1 cellular context compared by ENCODE assay signal in the genomic region with DNA sequence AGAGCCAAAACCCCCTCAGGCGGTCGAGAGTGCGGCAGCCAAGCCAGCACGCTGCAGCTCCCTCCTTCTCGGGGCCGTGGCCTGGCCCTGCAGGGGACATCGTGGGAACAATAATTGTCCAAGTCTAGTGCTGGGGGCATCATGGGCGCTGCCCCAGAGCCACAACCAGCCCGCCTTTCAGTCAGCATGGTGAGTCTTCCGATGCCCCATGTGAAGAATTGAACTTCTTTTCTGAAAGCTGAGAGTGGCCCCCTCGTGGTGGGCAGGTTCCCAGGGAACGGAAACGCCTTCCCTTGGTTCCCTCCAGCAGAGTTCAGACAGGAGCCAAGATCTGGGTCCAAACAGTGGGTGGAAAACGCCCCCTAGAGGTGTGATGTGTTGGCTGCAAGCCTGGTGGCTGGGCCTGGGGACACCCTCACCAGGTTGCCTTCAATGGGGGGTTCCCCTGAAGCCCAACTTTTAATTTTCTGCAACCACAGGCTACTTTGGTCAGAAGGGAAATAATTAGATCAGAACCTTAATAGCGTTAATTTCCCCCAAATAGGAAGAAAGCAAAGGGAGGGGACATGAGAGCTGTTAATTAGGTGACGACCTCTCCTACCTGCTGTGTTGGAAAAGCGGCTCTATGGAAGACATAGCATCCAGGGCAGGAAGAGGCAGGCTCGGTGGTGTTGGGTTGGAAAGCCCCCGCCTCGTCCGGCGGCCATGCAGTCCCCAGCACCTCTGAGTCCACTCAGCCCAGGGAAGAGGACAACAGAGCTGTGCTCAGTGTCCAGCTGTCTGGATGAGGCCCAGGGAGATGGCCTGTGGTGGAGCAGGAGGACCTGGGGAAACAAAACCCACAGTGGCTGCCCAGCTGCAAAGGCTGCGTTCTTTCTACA.
A peak's percentile ranks its signal among the peaks of the same experiment; 100 is the strongest.
TF ChIP-seq lines count a peak whose summit lies in the region.

No MANE protein-coding gene starts in this region.

TF ChIP-seq in HepG2, 621 proteins besides CTCF, POLR2A, EP300 and RAD21 (continued from another document and continues in another):
- TF ChIP-seq, protein P1, sequence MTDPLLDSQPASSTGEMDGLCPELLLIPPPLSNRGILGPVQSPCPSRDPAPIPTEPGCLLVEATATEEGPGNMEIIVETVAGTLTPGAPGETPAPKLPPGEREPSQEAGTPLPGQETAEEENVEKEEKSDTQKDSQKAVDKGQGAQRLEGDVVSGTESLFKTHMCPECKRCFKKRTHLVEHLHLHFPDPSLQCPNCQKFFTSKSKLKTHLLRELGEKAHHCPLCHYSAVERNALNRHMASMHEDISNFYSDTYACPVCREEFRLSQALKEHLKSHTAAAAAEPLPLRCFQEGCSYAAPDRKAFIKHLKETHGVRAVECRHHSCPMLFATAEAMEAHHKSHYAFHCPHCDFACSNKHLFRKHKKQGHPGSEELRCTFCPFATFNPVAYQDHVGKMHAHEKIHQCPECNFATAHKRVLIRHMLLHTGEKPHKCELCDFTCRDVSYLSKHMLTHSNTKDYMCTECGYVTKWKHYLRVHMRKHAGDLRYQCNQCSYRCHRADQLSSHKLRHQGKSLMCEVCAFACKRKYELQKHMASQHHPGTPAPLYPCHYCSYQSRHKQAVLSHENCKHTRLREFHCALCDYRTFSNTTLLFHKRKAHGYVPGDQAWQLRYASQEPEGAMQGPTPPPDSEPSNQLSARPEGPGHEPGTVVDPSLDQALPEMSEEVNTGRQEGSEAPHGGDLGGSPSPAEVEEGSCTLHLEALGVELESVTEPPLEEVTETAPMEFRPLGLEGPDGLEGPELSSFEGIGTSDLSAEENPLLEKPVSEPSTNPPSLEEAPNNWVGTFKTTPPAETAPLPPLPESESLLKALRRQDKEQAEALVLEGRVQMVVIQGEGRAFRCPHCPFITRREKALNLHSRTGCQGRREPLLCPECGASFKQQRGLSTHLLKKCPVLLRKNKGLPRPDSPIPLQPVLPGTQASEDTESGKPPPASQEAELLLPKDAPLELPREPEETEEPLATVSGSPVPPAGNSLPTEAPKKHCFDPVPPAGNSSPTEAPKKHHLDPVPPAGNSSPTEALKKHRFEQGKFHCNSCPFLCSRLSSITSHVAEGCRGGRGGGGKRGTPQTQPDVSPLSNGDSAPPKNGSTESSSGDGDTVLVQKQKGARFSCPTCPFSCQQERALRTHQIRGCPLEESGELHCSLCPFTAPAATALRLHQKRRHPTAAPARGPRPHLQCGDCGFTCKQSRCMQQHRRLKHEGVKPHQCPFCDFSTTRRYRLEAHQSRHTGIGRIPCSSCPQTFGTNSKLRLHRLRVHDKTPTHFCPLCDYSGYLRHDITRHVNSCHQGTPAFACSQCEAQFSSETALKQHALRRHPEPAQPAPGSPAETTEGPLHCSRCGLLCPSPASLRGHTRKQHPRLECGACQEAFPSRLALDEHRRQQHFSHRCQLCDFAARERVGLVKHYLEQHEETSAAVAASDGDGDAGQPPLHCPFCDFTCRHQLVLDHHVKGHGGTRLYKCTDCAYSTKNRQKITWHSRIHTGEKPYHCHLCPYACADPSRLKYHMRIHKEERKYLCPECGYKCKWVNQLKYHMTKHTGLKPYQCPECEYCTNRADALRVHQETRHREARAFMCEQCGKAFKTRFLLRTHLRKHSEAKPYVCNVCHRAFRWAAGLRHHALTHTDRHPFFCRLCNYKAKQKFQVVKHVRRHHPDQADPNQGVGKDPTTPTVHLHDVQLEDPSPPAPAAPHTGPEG (CRISPR knock-in tag; IDR thresholded peaks at IDR 0.05): no peak
- TF ChIP-seq POLR2AphosphoS2 (IDR thresholded peaks at IDR 0.05; ENCODE audit: low read depth, low read length) (no peak), ZNF24 (IDR thresholded peaks at IDR 0.05) (0 out of 2 replicates have a peak, but pooled peaks have one; percentile 29), KLF16 (CRISPR knock-in tag; IDR thresholded peaks at IDR 0.05) (peak in 1 of 2 experiments; percentile 84; a peak in 2 of 4 replicates), ZNF264 (CRISPR knock-in tag; IDR thresholded peaks at IDR 0.05) (no peak; the same call in 1 of the 2 replicates), ZNF3 (CRISPR knock-in tag; IDR thresholded peaks at IDR 0.05) (no peak), SOX6 (IDR thresholded peaks at IDR 0.05) (no peak), SOX6 (CRISPR knock-in tag; IDR thresholded peaks at IDR 0.05) (peak; percentile 73), SCMH1 (CRISPR knock-in tag; IDR thresholded peaks at IDR 0.05; ENCODE audit: borderline replicate concordance) (no peak), NFYC (CRISPR knock-in tag; IDR thresholded peaks at IDR 0.05) (no peak; the same call in 1 of the 2 replicates), NONO (IDR thresholded peaks at IDR 0.05) (no peak), NONO (CRISPR knock-in tag; conservative IDR thresholded peaks at IDR 0.05) (peak; percentile 73; the same call in 1 of the 2 replicates), HDAC1 (CRISPR knock-in tag; IDR thresholded peaks at IDR 0.05) (peak; percentile 72), KDM1A (CRISPR knock-in tag; IDR thresholded peaks at IDR 0.05) (no peak), ZBTB7B (CRISPR knock-in tag; IDR thresholded peaks at IDR 0.05) (peak; percentile 91), ZNF564 (CRISPR knock-in tag; IDR thresholded peaks at IDR 0.05) (no peak), AKAP8 (CRISPR knock-in tag; IDR thresholded peaks at IDR 0.05) (no peak), PITX1 (CRISPR knock-in tag; IDR thresholded peaks at IDR 0.05) (peak; percentile 80), ZNF589 (CRISPR knock-in tag; conservative IDR thresholded peaks at IDR 0.05) (no peak), CHCHD3 (CRISPR knock-in tag; IDR thresholded peaks at IDR 0.05) (no peak; the same call in 1 of the 2 replicates), RNF2 (conservative IDR thresholded peaks at IDR 0.05; ENCODE audit: low read depth) (no peak), HIVEP1 (CRISPR knock-in tag; IDR thresholded peaks at IDR 0.05) (0 out of 2 replicates have a peak, but pooled peaks have one; percentile 38), ZSCAN12 (CRISPR knock-in tag; IDR thresholded peaks at IDR 0.05) (no peak)
- TF ChIP-seq, protein P2, sequence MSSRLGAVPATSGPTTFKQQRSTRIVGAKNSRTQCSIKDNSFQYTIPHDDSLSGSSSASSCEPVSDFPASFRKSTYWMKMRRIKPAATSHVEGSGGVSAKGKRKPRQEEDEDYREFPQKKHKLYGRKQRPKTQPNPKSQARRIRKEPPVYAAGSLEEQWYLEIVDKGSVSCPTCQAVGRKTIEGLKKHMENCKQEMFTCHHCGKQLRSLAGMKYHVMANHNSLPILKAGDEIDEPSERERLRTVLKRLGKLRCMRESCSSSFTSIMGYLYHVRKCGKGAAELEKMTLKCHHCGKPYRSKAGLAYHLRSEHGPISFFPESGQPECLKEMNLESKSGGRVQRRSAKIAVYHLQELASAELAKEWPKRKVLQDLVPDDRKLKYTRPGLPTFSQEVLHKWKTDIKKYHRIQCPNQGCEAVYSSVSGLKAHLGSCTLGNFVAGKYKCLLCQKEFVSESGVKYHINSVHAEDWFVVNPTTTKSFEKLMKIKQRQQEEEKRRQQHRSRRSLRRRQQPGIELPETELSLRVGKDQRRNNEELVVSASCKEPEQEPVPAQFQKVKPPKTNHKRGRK (CRISPR knock-in tag; IDR thresholded peaks at IDR 0.05): no peak
- TF ChIP-seq, protein P3, sequence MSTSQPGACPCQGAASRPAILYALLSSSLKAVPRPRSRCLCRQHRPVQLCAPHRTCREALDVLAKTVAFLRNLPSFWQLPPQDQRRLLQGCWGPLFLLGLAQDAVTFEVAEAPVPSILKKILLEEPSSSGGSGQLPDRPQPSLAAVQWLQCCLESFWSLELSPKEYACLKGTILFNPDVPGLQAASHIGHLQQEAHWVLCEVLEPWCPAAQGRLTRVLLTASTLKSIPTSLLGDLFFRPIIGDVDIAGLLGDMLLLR (CRISPR knock-in tag; IDR thresholded peaks at IDR 0.05): peak; percentile 67; the same call in 1 of the 2 replicates
- TF ChIP-seq, protein P4, sequence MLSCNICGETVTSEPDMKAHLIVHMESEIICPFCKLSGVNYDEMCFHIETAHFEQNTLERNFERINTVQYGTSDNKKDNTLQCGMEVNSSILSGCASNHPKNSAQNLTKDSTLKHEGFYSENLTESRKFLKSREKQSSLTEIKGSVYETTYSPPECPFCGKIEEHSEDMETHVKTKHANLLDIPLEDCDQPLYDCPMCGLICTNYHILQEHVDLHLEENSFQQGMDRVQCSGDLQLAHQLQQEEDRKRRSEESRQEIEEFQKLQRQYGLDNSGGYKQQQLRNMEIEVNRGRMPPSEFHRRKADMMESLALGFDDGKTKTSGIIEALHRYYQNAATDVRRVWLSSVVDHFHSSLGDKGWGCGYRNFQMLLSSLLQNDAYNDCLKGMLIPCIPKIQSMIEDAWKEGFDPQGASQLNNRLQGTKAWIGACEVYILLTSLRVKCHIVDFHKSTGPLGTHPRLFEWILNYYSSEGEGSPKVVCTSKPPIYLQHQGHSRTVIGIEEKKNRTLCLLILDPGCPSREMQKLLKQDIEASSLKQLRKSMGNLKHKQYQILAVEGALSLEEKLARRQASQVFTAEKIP (CRISPR knock-in tag; IDR thresholded peaks at IDR 0.05; ENCODE audit: borderline replicate concordance): no peak
- TF ChIP-seq, protein P5, sequence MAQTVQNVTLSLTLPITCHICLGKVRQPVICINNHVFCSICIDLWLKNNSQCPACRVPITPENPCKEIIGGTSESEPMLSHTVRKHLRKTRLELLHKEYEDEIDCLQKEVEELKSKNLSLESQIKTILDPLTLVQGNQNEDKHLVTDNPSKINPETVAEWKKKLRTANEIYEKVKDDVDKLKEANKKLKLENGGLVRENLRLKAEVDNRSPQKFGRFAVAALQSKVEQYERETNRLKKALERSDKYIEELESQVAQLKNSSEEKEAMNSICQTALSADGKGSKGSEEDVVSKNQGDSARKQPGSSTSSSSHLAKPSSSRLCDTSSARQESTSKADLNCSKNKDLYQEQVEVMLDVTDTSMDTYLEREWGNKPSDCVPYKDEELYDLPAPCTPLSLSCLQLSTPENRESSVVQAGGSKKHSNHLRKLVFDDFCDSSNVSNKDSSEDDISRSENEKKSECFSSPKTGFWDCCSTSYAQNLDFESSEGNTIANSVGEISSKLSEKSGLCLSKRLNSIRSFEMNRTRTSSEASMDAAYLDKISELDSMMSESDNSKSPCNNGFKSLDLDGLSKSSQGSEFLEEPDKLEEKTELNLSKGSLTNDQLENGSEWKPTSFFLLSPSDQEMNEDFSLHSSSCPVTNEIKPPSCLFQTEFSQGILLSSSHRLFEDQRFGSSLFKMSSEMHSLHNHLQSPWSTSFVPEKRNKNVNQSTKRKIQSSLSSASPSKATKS (CRISPR knock-in tag; IDR thresholded peaks at IDR 0.05): no peak
- TF ChIP-seq, protein P6, sequence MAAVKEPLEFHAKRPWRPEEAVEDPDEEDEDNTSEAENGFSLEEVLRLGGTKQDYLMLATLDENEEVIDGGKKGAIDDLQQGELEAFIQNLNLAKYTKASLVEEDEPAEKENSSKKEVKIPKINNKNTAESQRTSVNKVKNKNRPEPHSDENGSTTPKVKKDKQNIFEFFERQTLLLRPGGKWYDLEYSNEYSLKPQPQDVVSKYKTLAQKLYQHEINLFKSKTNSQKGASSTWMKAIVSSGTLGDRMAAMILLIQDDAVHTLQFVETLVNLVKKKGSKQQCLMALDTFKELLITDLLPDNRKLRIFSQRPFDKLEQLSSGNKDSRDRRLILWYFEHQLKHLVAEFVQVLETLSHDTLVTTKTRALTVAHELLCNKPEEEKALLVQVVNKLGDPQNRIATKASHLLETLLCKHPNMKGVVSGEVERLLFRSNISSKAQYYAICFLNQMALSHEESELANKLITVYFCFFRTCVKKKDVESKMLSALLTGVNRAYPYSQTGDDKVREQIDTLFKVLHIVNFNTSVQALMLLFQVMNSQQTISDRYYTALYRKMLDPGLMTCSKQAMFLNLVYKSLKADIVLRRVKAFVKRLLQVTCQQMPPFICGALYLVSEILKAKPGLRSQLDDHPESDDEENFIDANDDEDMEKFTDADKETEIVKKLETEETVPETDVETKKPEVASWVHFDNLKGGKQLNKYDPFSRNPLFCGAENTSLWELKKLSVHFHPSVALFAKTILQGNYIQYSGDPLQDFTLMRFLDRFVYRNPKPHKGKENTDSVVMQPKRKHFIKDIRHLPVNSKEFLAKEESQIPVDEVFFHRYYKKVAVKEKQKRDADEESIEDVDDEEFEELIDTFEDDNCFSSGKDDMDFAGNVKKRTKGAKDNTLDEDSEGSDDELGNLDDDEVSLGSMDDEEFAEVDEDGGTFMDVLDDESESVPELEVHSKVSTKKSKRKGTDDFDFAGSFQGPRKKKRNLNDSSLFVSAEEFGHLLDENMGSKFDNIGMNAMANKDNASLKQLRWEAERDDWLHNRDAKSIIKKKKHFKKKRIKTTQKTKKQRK (IDR thresholded peaks at IDR 0.05; ENCODE audit: low read length): no peak
- TF ChIP-seq, protein P7, sequence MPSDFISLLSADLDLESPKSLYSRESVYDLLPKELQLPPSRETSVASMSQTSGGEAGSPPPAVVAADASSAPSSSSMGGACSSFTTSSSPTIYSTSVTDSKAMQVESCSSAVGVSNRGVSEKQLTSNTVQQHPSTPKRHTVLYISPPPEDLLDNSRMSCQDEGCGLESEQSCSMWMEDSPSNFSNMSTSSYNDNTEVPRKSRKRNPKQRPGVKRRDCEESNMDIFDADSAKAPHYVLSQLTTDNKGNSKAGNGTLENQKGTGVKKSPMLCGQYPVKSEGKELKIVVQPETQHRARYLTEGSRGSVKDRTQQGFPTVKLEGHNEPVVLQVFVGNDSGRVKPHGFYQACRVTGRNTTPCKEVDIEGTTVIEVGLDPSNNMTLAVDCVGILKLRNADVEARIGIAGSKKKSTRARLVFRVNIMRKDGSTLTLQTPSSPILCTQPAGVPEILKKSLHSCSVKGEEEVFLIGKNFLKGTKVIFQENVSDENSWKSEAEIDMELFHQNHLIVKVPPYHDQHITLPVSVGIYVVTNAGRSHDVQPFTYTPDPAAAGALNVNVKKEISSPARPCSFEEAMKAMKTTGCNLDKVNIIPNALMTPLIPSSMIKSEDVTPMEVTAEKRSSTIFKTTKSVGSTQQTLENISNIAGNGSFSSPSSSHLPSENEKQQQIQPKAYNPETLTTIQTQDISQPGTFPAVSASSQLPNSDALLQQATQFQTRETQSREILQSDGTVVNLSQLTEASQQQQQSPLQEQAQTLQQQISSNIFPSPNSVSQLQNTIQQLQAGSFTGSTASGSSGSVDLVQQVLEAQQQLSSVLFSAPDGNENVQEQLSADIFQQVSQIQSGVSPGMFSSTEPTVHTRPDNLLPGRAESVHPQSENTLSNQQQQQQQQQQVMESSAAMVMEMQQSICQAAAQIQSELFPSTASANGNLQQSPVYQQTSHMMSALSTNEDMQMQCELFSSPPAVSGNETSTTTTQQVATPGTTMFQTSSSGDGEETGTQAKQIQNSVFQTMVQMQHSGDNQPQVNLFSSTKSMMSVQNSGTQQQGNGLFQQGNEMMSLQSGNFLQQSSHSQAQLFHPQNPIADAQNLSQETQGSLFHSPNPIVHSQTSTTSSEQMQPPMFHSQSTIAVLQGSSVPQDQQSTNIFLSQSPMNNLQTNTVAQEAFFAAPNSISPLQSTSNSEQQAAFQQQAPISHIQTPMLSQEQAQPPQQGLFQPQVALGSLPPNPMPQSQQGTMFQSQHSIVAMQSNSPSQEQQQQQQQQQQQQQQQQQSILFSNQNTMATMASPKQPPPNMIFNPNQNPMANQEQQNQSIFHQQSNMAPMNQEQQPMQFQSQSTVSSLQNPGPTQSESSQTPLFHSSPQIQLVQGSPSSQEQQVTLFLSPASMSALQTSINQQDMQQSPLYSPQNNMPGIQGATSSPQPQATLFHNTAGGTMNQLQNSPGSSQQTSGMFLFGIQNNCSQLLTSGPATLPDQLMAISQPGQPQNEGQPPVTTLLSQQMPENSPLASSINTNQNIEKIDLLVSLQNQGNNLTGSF (CRISPR knock-in tag; IDR thresholded peaks at IDR 0.05): no peak
- TF ChIP-seq, protein P8, sequence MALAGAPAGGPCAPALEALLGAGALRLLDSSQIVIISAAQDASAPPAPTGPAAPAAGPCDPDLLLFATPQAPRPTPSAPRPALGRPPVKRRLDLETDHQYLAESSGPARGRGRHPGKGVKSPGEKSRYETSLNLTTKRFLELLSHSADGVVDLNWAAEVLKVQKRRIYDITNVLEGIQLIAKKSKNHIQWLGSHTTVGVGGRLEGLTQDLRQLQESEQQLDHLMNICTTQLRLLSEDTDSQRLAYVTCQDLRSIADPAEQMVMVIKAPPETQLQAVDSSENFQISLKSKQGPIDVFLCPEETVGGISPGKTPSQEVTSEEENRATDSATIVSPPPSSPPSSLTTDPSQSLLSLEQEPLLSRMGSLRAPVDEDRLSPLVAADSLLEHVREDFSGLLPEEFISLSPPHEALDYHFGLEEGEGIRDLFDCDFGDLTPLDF (CRISPR knock-in tag; IDR thresholded peaks at IDR 0.05): no peak
